In genomic region chr2:158191569-158191968, GRCh38 we compare ENCODE assay signal across 9 cellular contexts.
DNase-seq lines count a peak whose midpoint lies in the region; ATAC-seq, FAIRE-seq and TF ChIP-seq lines count a peak whose summit lies in the region.
"Had no signal": no experiment of that assay in that cellular context is flagged by ENCODE, and none has a peak within 500 bp of the region (broad histone marks: within the 10 kb centered on the region; RNA-seq: fewer than 3 reads in every experiment).

No MANE protein-coding gene starts in this region.

- H3K9me3 Mint-ChIP-seq in brain, result peaks cover 0 to 2% (median 0%) of the 10 kb centered on the region in 5 experiments
- H3K9me3 Mint-ChIP-seq: activated naive CD4-positive, alpha-beta T cell treated with anti-CD3 and anti-CD28 coated beads, Interleukin-2, amount 50 U/mL, for 72 hours had no signal

- H3K4me3 Mint-ChIP-seq in brain, result peak overlapping the region in 3 of 5 experiments; percentile 49 to 73 (median 72)

- DNase-seq in heart left ventricle (peak in 1 of 5 donors; percentile 10), Right ventricle myocardium inferior (ENCODE audit: missing footprints) (no peak), tibial artery (no peak), cortex of kidney (lab: John Stamatoyannopoulos, UW) (no peak), HTR-8/SVneo (ENCODE audit: insufficient read length, low spot score) (no peak), BE2C (no peak)

- no peaks in the 10 kb centered on the region for H3K9me3 ChIP-seq in heart left ventricle
- no peaks in the 10 kb centered on the region for H3K9me3 ChIP-seq in tibial artery
- no peaks in the 10 kb centered on the region for H3K9me3 ChIP-seq in BE2C

- peaks cover 0 to 25% (median 3%) of the 10 kb centered on the region in 12 donors for H3K4me1 ChIP-seq in heart left ventricle
- H3K4me1 ChIP-seq in tibial artery, result peaks cover 0 to 22% (median 8%) of the 10 kb centered on the region in 4 donors
- H3K4me1 ChIP-seq in BE2C, result no peaks in the 10 kb centered on the region; the same call in 1 of the 2 replicates

- no peak for TF ChIP-seq POLR2A in heart left ventricle (IDR thresholded peaks at IDR 0.05)

- FAIRE-seq in HTR-8/SVneo (lab: Jason Lieb, UNC), result no peak

- no peaks in the 10 kb centered on the region for H3K36me3 ChIP-seq in heart left ventricle
- H3K36me3 ChIP-seq in tibial artery, result no peaks in the 10 kb centered on the region
- H3K36me3 ChIP-seq in BE2C, result no peaks in the 10 kb centered on the region

- peak overlapping the region in 8 of 12 donors; percentile 4 to 45 (median 18) for H3K4me3 ChIP-seq in heart left ventricle
- peak overlapping the region; percentile 17 to 19 for H3K4me3 ChIP-seq in tibial artery
- no peak overlapping the region for H3K4me3 ChIP-seq in BE2C (ENCODE audit: low read depth, low read length)

- TF ChIP-seq CTCF in heart left ventricle (IDR thresholded peaks at IDR 0.05) (no peak), brain (conservative IDR thresholded peaks at IDR 0.05) (no peak), tibial artery (IDR thresholded peaks at IDR 0.05) (no peak), BE2C (IDR thresholded peaks at IDR 0.05; ENCODE audit: low read depth, low read length) (no peak)

- H3K27me3 ChIP-seq in heart left ventricle, result no peaks in the 10 kb centered on the region
- H3K27me3 ChIP-seq in tibial artery, result no peaks in the 10 kb centered on the region
- H3K27me3 ChIP-seq in BE2C, result no peaks in the 10 kb centered on the region

- intact Hi-C loops in heart left ventricle (cut with DNase I) (no loop called here), Right ventricle myocardium inferior (cut with DNase I) (no loop called here), tibial artery (cut with DNase I; ENCODE audit: low total_unique reads) (no loop called here)

- ATAC-seq in heart left ventricle (peak in 1 of 4 donors; percentile 67), Right ventricle myocardium inferior (no peak), HG03095 (IDR thresholded peaks at IDR 0.05; ENCODE audit: unreplicated experiment) (peak; percentile 34)

- H3K27ac ChIP-seq in heart left ventricle (peak overlapping the region in 5 of 12 donors; percentile 12 to 55 (median 31)), tibial artery (no peak overlapping the region)

- peak overlapping the region in 3 of 5 experiments; percentile 56 to 94 (median 59) for H3K27ac Mint-ChIP-seq in brain

- H3K4me1 Mint-ChIP-seq in brain, result peaks cover 29% of the 10 kb centered on the region

- no peaks in the 10 kb centered on the region for H3K27me3 Mint-ChIP-seq in brain

- 29 to 51% (median 38%) methylated on average over 2 of the region's 2 CpGs for WGBS in heart left ventricle, 4 donors

- H3K36me3 Mint-ChIP-seq in brain, result no peaks in the 10 kb centered on the region
- H3K36me3 Mint-ChIP-seq: activated naive CD4-positive, alpha-beta T cell treated with anti-CD3 and anti-CD28 coated beads, Interleukin-2, amount 50 U/mL, for 72 hours had no signal
